ENCODE assay signal across 19 cellular contexts in the genomic region with DNA sequence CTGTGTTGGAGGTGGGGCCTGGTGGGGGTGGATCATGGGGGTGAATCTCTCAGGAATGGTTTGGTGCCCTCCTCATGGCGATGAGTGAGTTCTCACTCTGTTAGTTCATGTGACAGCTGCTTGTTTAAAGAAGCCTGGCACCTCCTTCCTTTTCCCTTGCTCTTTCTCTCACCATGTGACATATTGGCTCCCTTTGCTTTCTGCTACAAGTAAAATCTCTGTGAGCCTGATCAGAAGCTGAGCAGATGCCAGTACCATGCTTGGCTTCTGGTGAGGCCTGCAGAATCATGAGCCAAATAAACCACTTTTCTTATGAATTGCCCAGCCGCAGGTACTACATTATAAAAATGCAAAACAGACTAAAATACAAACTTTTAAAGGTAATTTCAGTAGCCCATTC.
DNase-seq lines count a peak whose midpoint lies in the region; ATAC-seq and TF ChIP-seq lines count a peak whose summit lies in the region.
"Had no signal": no experiment of that assay in that cellular context is flagged by ENCODE, and none has a peak within 500 bp of the region (broad histone marks: within the 10 kb centered on the region; RNA-seq: fewer than 3 reads in every experiment).

No MANE protein-coding gene starts in this region.

- no peaks in the 10 kb centered on the region for H3K9me3 Mint-ChIP-seq in osteocyte (ENCODE audit: unreplicated experiment)

- H3K36me3 ChIP-seq in esophagus muscularis mucosa = no peaks in the 10 kb centered on the region
- no peaks in the 10 kb centered on the region for H3K36me3 ChIP-seq in heart right ventricle
- H3K36me3 ChIP-seq: BLaER1 treated with 17β-estradiol and CSF1 and Interleukin-3, amounts not matched to agents 10 nM and 100 nM; HAP-1 had no signal

- H3K27me3 Mint-ChIP-seq in osteocyte (ENCODE audit: unreplicated experiment) = peaks cover 12% of the 10 kb centered on the region

- intact Hi-C loops in esophagus muscularis mucosa (cut with DNase I) (no loop called here), heart right ventricle (cut with DNase I) (no loop called here)

- H3K4me3 ChIP-seq in esophagus muscularis mucosa (no peak overlapping the region), heart right ventricle (no peak overlapping the region)
- H3K4me3 ChIP-seq: BLaER1 treated with 17β-estradiol and CSF1 and Interleukin-3, amounts not matched to agents 10 nM and 100 nM; HAP-1 had no signal

- H3K27ac Mint-ChIP-seq in osteocyte (ENCODE audit: unreplicated experiment) = no peak overlapping the region
- H3K27ac Mint-ChIP-seq: CD4-positive, CD25-positive, alpha-beta regulatory T cell had no signal

- H3K4me1 ChIP-seq in esophagus muscularis mucosa (no peaks in the 10 kb centered on the region), heart right ventricle (peaks cover 0 to 6% (median 0%) of the 10 kb centered on the region in 9 donors)

- no peak for TF ChIP-seq EP300 in esophagus muscularis mucosa (IDR thresholded peaks at IDR 0.05)

- H3K9me3 ChIP-seq in esophagus muscularis mucosa = no peaks in the 10 kb centered on the region
- no peaks in the 10 kb centered on the region for H3K9me3 ChIP-seq in heart right ventricle
- H3K9me3 ChIP-seq: HAP-1 had no signal

- 88% methylated on average over 2 of the region's 2 CpGs for WGBS in esophagus muscularis mucosa
- WGBS in heart right ventricle, 2 donors = 91 to 94% methylated on average over 2 of the region's 2 CpGs

- H3K4me1 Mint-ChIP-seq in osteocyte (ENCODE audit: unreplicated experiment) = no peaks in the 10 kb centered on the region
- H3K4me1 Mint-ChIP-seq: CD4-positive, CD25-positive, alpha-beta regulatory T cell had no signal

- H3K27ac ChIP-seq in esophagus muscularis mucosa (replicated peaks in 1 of 4) = no peak overlapping the region
- no peak overlapping the region for H3K27ac ChIP-seq in heart right ventricle
- H3K27ac ChIP-seq: 22Rv1; BLaER1 treated with 17β-estradiol and CSF1 and Interleukin-3, amounts not matched to agents 10 nM and 100 nM had no signal

- H3K36me3 Mint-ChIP-seq in osteocyte (ENCODE audit: unreplicated experiment) = no peaks in the 10 kb centered on the region
- H3K36me3 Mint-ChIP-seq: CD4-positive, CD25-positive, alpha-beta regulatory T cell had no signal

- no peak for TF ChIP-seq POLR2A in esophagus muscularis mucosa (IDR thresholded peaks at IDR 0.05; ENCODE audit: low read depth)

- H3K4me3 Mint-ChIP-seq in osteocyte (ENCODE audit: unreplicated experiment) = no peak overlapping the region
- H3K4me3 Mint-ChIP-seq: CD4-positive, CD25-positive, alpha-beta regulatory T cell had no signal

- peak; percentile 27 for DNase-seq in DMS 273 (lab: John Stamatoyannopoulos, UW; ENCODE audit: unreplicated experiment)
- DNase-seq in DMS 273 treated with DMSO at 0.1 percent for 48 hours (lab: John Stamatoyannopoulos, UW) = no peak
- peak; percentile 73 for DNase-seq in Ammon's horn (ENCODE audit: low spot score)
- DNase-seq in esophagus muscularis mucosa (ENCODE audit: extremely low spot score) = peak; percentile 81
- peak; percentile 38 for DNase-seq in midbrain (lab: John Stamatoyannopoulos, UW)
- DNase-seq in NCI-H2227 (lab: John Stamatoyannopoulos, UW; ENCODE audit: unreplicated experiment) = no peak
- DNase-seq in heart right ventricle = no peak
- no peak for DNase-seq in osteocyte (ENCODE audit: extremely low spot score, unreplicated experiment)
- DNase-seq: AML-193; Calu3; CD4-positive, CD25-positive, alpha-beta regulatory T cell; DMS153; DMS79 treated with DMSO at 0.1 percent for 48 hours; EL; GDM1 had no signal

- H3K27me3 ChIP-seq in esophagus muscularis mucosa (no peaks in the 10 kb centered on the region), heart right ventricle (peaks cover 0 to 4% (median 0%) of the 10 kb centered on the region in 7 donors)
- H3K27me3 ChIP-seq: BLaER1 treated with 17β-estradiol and CSF1 and Interleukin-3, amounts not matched to agents 10 nM and 100 nM had no signal

- no peak for ATAC-seq in heart right ventricle
- ATAC-seq: HepG2 had no signal

- TF ChIP-seq CTCF in esophagus muscularis mucosa (IDR thresholded peaks at IDR 0.05) = no peak
- TF ChIP-seq CTCF in heart right ventricle (IDR thresholded peaks at IDR 0.05) = no peak
- no peak for TF ChIP-seq CTCF in osteocyte (IDR thresholded peaks at IDR 0.05)

Comparison
In these comparisons a context has a peak if more than half of its experiments do, and no peak if none do; other contexts are left out.
1. DNase-seq: peak in DMS 273 (single experiment), Ammon's horn (single experiment), esophagus muscularis mucosa (single experiment) and midbrain (single experiment); none in DMS 273 treated with DMSO at 0.1 percent for 48 hours (single experiment), NCI-H2227 (single experiment), heart right ventricle (0 of 2) and osteocyte (single experiment).